Comparison of ENCODE assay signal across 9 cellular contexts in genomic region chr4:105058177-105058812, GRCh38.
DNase-seq lines count a peak whose midpoint lies in the region; ATAC-seq and TF ChIP-seq lines count a peak whose summit lies in the region.
"Had no signal": no experiment of that assay in that cellular context is flagged by ENCODE, and none has a peak within 500 bp of the region (broad histone marks: within the 10 kb centered on the region; RNA-seq: fewer than 3 reads in every experiment).

No MANE protein-coding gene starts in this region.

- H3K14ac ChIP-seq in IMR-90 (replicated peaks; ENCODE audit: low read depth, low read length) = no peak overlapping the region

- H2AK9ac ChIP-seq in IMR-90 (replicated peaks; ENCODE audit: low read depth, low read length, poor library complexity) = no peak overlapping the region

- no peak for TF ChIP-seq POLR2A in IMR-90 (IDR thresholded peaks at IDR 0.05; ENCODE audit: low read depth, low read length)

- no peak overlapping the region for H3K56ac ChIP-seq in IMR-90 (ENCODE audit: extremely low read depth, insufficient read depth, low read length)

- no peak overlapping the region for H2BK20ac ChIP-seq in IMR-90 (ENCODE audit: low read depth, low read length)

- DNase-seq in ELR (ENCODE audit: low read depth) = peak; percentile 17
- DNase-seq in IMR-90 = peak; percentile 75
- DNase-seq in middle frontal gyrus (ENCODE audit: extremely low spot score, low spot score) = peak; percentile 33
- no peak for DNase-seq in GM13976 (ENCODE audit: low spot score)
- no peak for DNase-seq in SJCRH30
- DNase-seq: NCI-H2029 treated with DMSO at 0.1 percent for 48 hours, nephron progenitor cell had no signal

- POLR2A ChIA-PET in IMR-90 (lab: Charles Lee; ENCODE audit: unreplicated experiment) = interaction anchor here (0.6 kb wide), 1 partner anchor 183 kb away, joined by 3 read pairs; no protein-coding TSS in a partner anchor

- no TSS peak for BruUV-seq in IMR-90 (replicated peaks; lab: Mats Ljungman, UMichigan)

- no peaks in the 10 kb centered on the region for H3K27me3 ChIP-seq in IMR-90 (ENCODE audit: control insufficient read depth, insufficient read depth, low read length)
- H3K27me3 ChIP-seq in SJCRH30 = no peaks in the 10 kb centered on the region

- H3K9ac ChIP-seq in IMR-90 (ENCODE audit: low read depth, low read length) = no peak overlapping the region

- in situ Hi-C loops in IMR-90 (cut with MboI; ENCODE audit: low sequenced_read_pairs) = no loop called here
- in situ Hi-C loops in GM13976 (cut with MboI; ENCODE audit: low sequenced_read_pairs, unreplicated experiment) = no loop called here

- H3K79me1 ChIP-seq in IMR-90 (ENCODE audit: low read depth in 1 of 2, low read length in 2 of 2) = no peaks in the 10 kb centered on the region

- no peaks in the 10 kb centered on the region for H4K20me1 ChIP-seq in IMR-90 (ENCODE audit: insufficient read depth, low read length)

- no peak overlapping the region for H4K5ac ChIP-seq in IMR-90 (ENCODE audit: low read depth, low read length)

- no peak overlapping the region for H3K4ac ChIP-seq in IMR-90 (ENCODE audit: low read depth, low read length)

- H3K27ac ChIP-seq in IMR-90 (ENCODE audit: insufficient read depth, low read length) (no peak overlapping the region), angular gyrus (ENCODE audit: low read depth, low read length) (peak overlapping the region; percentile 2), SJCRH30 (no peak overlapping the region)

- H2BK15ac ChIP-seq in IMR-90 (ENCODE audit: low read depth, low read length) = no peak overlapping the region

- H3K18ac ChIP-seq in IMR-90 (ENCODE audit: low read depth, low read length) = no peak overlapping the region

- no peak overlapping the region for H4K8ac ChIP-seq in IMR-90 (ENCODE audit: low read depth in 2 of 2, low read length in 2 of 2)

- H3K9me3 ChIP-seq in IMR-90 (ENCODE audit: control insufficient read depth, insufficient read depth, low read length) = no peaks in the 10 kb centered on the region
- H3K9me3 ChIP-seq in SJCRH30 (replicated peaks) = no peaks in the 10 kb centered on the region

- WGBS in IMR-90 (ENCODE audit: extremely low coverage in 2 of 2, insufficient read length in 1 of 2), 2 experiments = no CpG with 5 or more reads among the region's 3 CpGs

- no peak overlapping the region for H4K91ac ChIP-seq in IMR-90 (ENCODE audit: insufficient read depth, low read depth, low read length)

- no peak overlapping the region for H2AFZ ChIP-seq in IMR-90 (replicated peaks; ENCODE audit: low read length, poor library complexity)

- no peak for TF ChIP-seq CTCF in IMR-90 (conservative IDR thresholded peaks at IDR 0.05; ENCODE audit: low read depth, low read length)
- TF ChIP-seq CTCF in GM13976 (IDR thresholded peaks at IDR 0.05; ENCODE audit: borderline replicate concordance, control extremely low read depth, extremely low read depth, insufficient read depth, missing control alignments) = no peak

- no peak for TF ChIP-seq RAD21 in IMR-90 (IDR thresholded peaks at IDR 0.05; ENCODE audit: low read length)

- H3K4me2 ChIP-seq in IMR-90 (ENCODE audit: low read depth, low read length) = no peak overlapping the region

- H3K4me1 ChIP-seq in IMR-90 (ENCODE audit: control insufficient read depth, insufficient read depth, low read length) = peaks cover 2% of the 10 kb centered on the region
- H3K4me1 ChIP-seq in SJCRH30 = peaks cover 9% of the 10 kb centered on the region

- dilution Hi-C loops in IMR-90 (cut with HindIII; ENCODE audit: low sequenced_read_pairs, unreplicated experiment) = no loop called here

- no peak overlapping the region for H2BK120ac ChIP-seq in IMR-90 (ENCODE audit: low read depth, low read length)

- CTCF ChIA-PET in IMR-90 (lab: Yijun Ruan, JAX) = interaction anchor here (0.6 kb wide), 1 partner anchor 937 kb away, joined by 3 read pairs; no protein-coding TSS in a partner anchor

- H3K36me3 ChIP-seq in IMR-90 (ENCODE audit: control insufficient read depth, insufficient read depth, low read length) = no peaks in the 10 kb centered on the region
- no peaks in the 10 kb centered on the region for H3K36me3 ChIP-seq in SJCRH30

- H2BK5ac ChIP-seq in IMR-90 (ENCODE audit: low read depth, low read length, poor library complexity, severe bottlenecking) = no peak overlapping the region

- ATAC-seq in IMR-90 (ENCODE audit: low read depth) = no peak
- ATAC-seq in GM18868 (IDR thresholded peaks at IDR 0.05; ENCODE audit: unreplicated experiment) = no peak

- no peak overlapping the region for H3K23ac ChIP-seq in IMR-90 (ENCODE audit: low read depth, low read length)

- intact Hi-C loops in IMR-90 (cut with micrococcal nuclease) = no loop called here

- H3K9me1 ChIP-seq in IMR-90 (ENCODE audit: insufficient read depth, low read length) = peaks cover 3% of the 10 kb centered on the region; the same call in 1 of the 2 replicates

- H2AK5ac ChIP-seq in IMR-90 (ENCODE audit: low read depth, low read length) = no peak overlapping the region

- H3K4me3 ChIP-seq in IMR-90 (ENCODE audit: insufficient read depth, low read depth, low read length) = no peak overlapping the region
- no peak overlapping the region for H3K4me3 ChIP-seq in SJCRH30

TF ChIP-seq in IMR-90, 13 proteins besides CTCF, POLR2A, EP300 and RAD21:
- TF ChIP-seq FOS (IDR thresholded peaks at IDR 0.05; ENCODE audit: low read depth, low read length) = 0 out of 2 replicates have a peak, but pooled peaks have one; percentile 25
- TF ChIP-seq MXI1 (IDR thresholded peaks at IDR 0.05; ENCODE audit: borderline replicate concordance, low read depth, low read length) = no peak
TF ChIP-seq in IMR-90: peak in this region for 1.

Comparison
In these comparisons a context has a peak if more than half of its experiments do, and no peak if none do; other contexts are left out.
1. DNase-seq: peak in ELR (single experiment), IMR-90 (single experiment) and middle frontal gyrus (single experiment); none in GM13976 (single experiment) and SJCRH30 (0 of 2).